In genomic region chr6:94464018-94464510, GRCh38 we compare ENCODE assay signal across 20 cellular contexts.
DNase-seq lines count a peak whose midpoint lies in the region; ATAC-seq, FAIRE-seq and TF ChIP-seq lines count a peak whose summit lies in the region.
"Had no signal": no experiment of that assay in that cellular context is flagged by ENCODE, and none has a peak within 500 bp of the region (broad histone marks: within the 10 kb centered on the region; RNA-seq: fewer than 3 reads in every experiment).

No MANE protein-coding gene starts in this region.

- no peak for TF ChIP-seq RAD21 in H1 (IDR thresholded peaks at IDR 0.05 in 1 of 2, conservative IDR thresholded peaks at IDR 0.05 in 1 of 2; ENCODE audit: low read depth in 2 of 2, low read length in 2 of 2)

- H3K27ac Mint-ChIP-seq in effector memory CD8-positive, alpha-beta T cell, result no peak overlapping the region
- H3K27ac Mint-ChIP-seq: CD4-positive, alpha-beta T cell had no signal

- no peak for TF ChIP-seq EP300 in H1 (IDR thresholded peaks at IDR 0.05; ENCODE audit: borderline replicate concordance in 1 of 2, low read depth in 2 of 2, low read length in 2 of 2)

- no peaks in the 10 kb centered on the region for H4K20me1 ChIP-seq in H1 (replicated peaks in 1 of 2; ENCODE audit: control insufficient read depth in 1 of 2, insufficient read depth in 2 of 2, low read length in 2 of 2)

- WGBS in H1 (ENCODE audit: extremely low coverage in 1 of 2, insufficient coverage in 1 of 2, insufficient read length in 1 of 2, insufficient replicate concordance in 2 of 2, low coverage in 1 of 2, low lambda C conversion rate in 2 of 2, missing lambda C conversion rate in 1 of 2), 2 experiments, result 19% methylated on average over 3 of the region's 3 CpGs; no CpG with 5 or more reads in 1 of the 2 experiments

- no peak overlapping the region for H2BK120ac ChIP-seq in H1 (replicated peaks; ENCODE audit: low read depth, low read length)

- H2BK12ac ChIP-seq in H1 (ENCODE audit: low read depth, low read length), result peak overlapping the region; percentile 45; the same call in 1 of the 2 replicates

- CTCF ChIA-PET in H1 (lab: Charles Lee; ENCODE audit: partially characterized antibody), result interaction anchor here (0.8 kb wide), 1 partner anchor 66 kb away, joined by 3 read pairs; no protein-coding TSS in a partner anchor

- H3K9me3 Mint-ChIP-seq in effector memory CD8-positive, alpha-beta T cell, result peaks cover 8% of the 10 kb centered on the region in 2 donors

- FAIRE-seq in H1 (lab: Jason Lieb, UNC), result no peak
- FAIRE-seq in kidney (lab: Jason Lieb, UNC), result no peak
- FAIRE-seq: A549, GM12892, GM18507 had no signal

- H3K14ac ChIP-seq in H1 (ENCODE audit: insufficient read length), result no peak overlapping the region

- no peak overlapping the region for H2BK15ac ChIP-seq in H1 (ENCODE audit: low read length)

- H3K4ac ChIP-seq in H1 (replicated peaks; ENCODE audit: insufficient read length, low read depth, low read length), result no peak overlapping the region

- H3K4me1 ChIP-seq in HUES6 (ENCODE audit: control insufficient read depth, insufficient read depth, low read length), result peaks cover 36% of the 10 kb centered on the region
- H3K4me1 ChIP-seq in H1 (replicated peaks in 1 of 4; ENCODE audit: control insufficient read depth in 3 of 4, insufficient read depth in 4 of 4, low read length in 3 of 4), result peaks cover 0 to 23% (median 5%) of the 10 kb centered on the region in 4 experiments; a peak in 3 of 7 replicates
- H3K4me1 ChIP-seq in kidney (ENCODE audit: control insufficient read depth in 1 of 2, insufficient read depth in 1 of 2, low read depth in 1 of 2, low read length in 2 of 2), result no peaks in the 10 kb centered on the region
- H3K4me1 ChIP-seq: A549, HAP-1 had no signal

- H3K9me3 ChIP-seq in HUES6 (ENCODE audit: control insufficient read depth, insufficient read depth, low read depth, low read length) (no peaks in the 10 kb centered on the region), H1 (ENCODE audit: insufficient read depth in 2 of 2, low read depth in 1 of 2, low read length in 1 of 2) (no peaks in the 10 kb centered on the region), kidney (ENCODE audit: control insufficient read depth in 1 of 2, low read length in 2 of 2) (no peaks in the 10 kb centered on the region)
- H3K9me3 ChIP-seq: A549, HAP-1 had no signal

- H3K4me2 ChIP-seq in H1 (ENCODE audit: insufficient read depth in 1 of 2, low read depth in 2 of 2, low read length in 2 of 2), result peak overlapping the region; percentile 34 to 51
- H3K4me2 ChIP-seq: A549 had no signal

- H3K27ac ChIP-seq in HUES6 (ENCODE audit: low read depth, low read length) (peak overlapping the region; percentile 9; the same call in 1 of the 2 replicates), H1 (ENCODE audit: low read depth, low read length) (no peak overlapping the region), kidney (ENCODE audit: low read depth in 2 of 2, low read length in 2 of 2) (no peak overlapping the region)
- H3K27ac ChIP-seq: 22Rv1, A549, C4-2B had no signal

- no peaks in the 10 kb centered on the region for H3K27me3 Mint-ChIP-seq in effector memory CD8-positive, alpha-beta T cell
- H3K27me3 Mint-ChIP-seq: CD4-positive, alpha-beta T cell had no signal

- no peak overlapping the region for H2AK5ac ChIP-seq in H1 (ENCODE audit: low read depth, low read length)

- H3K27me3 ChIP-seq in HUES6 (ENCODE audit: control insufficient read depth, insufficient read depth, low read length), result no peaks in the 10 kb centered on the region
- H3K27me3 ChIP-seq in H1 (replicated peaks in 1 of 4; ENCODE audit: control insufficient read depth in 3 of 4, extremely low read depth in 1 of 4, insufficient read depth in 3 of 4, low read length in 3 of 4), result no peaks in the 10 kb centered on the region

- peak; percentile 28 for DNase-seq in NCI-H146 (lab: John Stamatoyannopoulos, UW)
- no peak for DNase-seq in NCI-H146 treated with DMSO at 0.1 percent for 48 hours (lab: John Stamatoyannopoulos, UW; ENCODE audit: unreplicated experiment)
- no peak for DNase-seq in H1 (ENCODE audit: low read depth in 1 of 2, low spot score in 2 of 2)
- DNase-seq in kidney, result peak; percentile 14
- DNase-seq in effector memory CD8-positive, alpha-beta T cell, result no peak
- DNase-seq: AML-193; CD4-positive, alpha-beta T cell; DMS153; DMS79; GDM1; GOT3; IMR-90 had no signal

- no peak for TF ChIP-seq CTCF in H1 (IDR thresholded peaks at IDR 0.05; ENCODE audit: control extremely low read depth in 1 of 3, insufficient read depth in 1 of 3, low read depth in 1 of 3, low read length in 3 of 3)
- no peak for TF ChIP-seq CTCF in kidney (IDR thresholded peaks at IDR 0.05; ENCODE audit: borderline replicate concordance, extremely low read depth, insufficient read depth)

- peak overlapping the region; percentile 88 for H4K91ac ChIP-seq in H1 (replicated peaks; ENCODE audit: insufficient read length, low read length)

- H3K4me3 ChIP-seq in HUES6 (ENCODE audit: low read depth, low read length) (no peak overlapping the region), H1 (ENCODE audit: extremely low read depth in 1 of 4, insufficient read depth in 2 of 4, low read depth in 3 of 4, low read length in 4 of 4) (0 out of 8 replicates have a peak overlapping the region, but pooled peaks of 1 of the 4 experiments have one; percentile 0), kidney (ENCODE audit: low read length in 2 of 2) (no peak overlapping the region)
- H3K4me3 ChIP-seq: A549, HAP-1 had no signal

- H2BK20ac ChIP-seq in H1 (ENCODE audit: low read length), result no peak overlapping the region

- H3K18ac ChIP-seq in H1 (ENCODE audit: extremely low read depth, low read length), result no peak overlapping the region

- no peak for TF ChIP-seq POLR2A in H1 (IDR thresholded peaks at IDR 0.05; ENCODE audit: control extremely low read depth in 1 of 2, low read depth in 2 of 2, low read length in 2 of 2)

- no peaks in the 10 kb centered on the region for H3K23me2 ChIP-seq in H1 (ENCODE audit: low read depth, low read length)

- H3K9ac ChIP-seq in HUES6 (ENCODE audit: low read length), result no peak overlapping the region
- H3K9ac ChIP-seq in H1 (replicated peaks in 1 of 4; ENCODE audit: extremely low read depth in 1 of 4, low read depth in 3 of 4, low read length in 3 of 4), result no peak overlapping the region
- H3K9ac ChIP-seq in kidney (ENCODE audit: low read length in 2 of 2), result no peak overlapping the region

- intact Hi-C loops in kidney (cut with DNase I), result no loop called here

- H3K36me3 Mint-ChIP-seq in effector memory CD8-positive, alpha-beta T cell (ENCODE audit: insufficient read depth), result no peaks in the 10 kb centered on the region

- H3K23ac ChIP-seq in H1 (ENCODE audit: insufficient read length), result no peak overlapping the region

- H3K36me3 ChIP-seq in HUES6 (ENCODE audit: control insufficient read depth, insufficient read depth, low read length) (no peaks in the 10 kb centered on the region), H1 (ENCODE audit: control insufficient read depth in 2 of 4, insufficient read depth in 4 of 4, low read length in 3 of 4) (no peaks in the 10 kb centered on the region), kidney (ENCODE audit: control insufficient read depth in 1 of 2, insufficient read depth in 2 of 2, low read length in 2 of 2) (no peaks in the 10 kb centered on the region)
- H3K36me3 ChIP-seq: HAP-1 had no signal

- no peak for ATAC-seq in GM21423 (IDR thresholded peaks at IDR 0.05; ENCODE audit: unreplicated experiment)
- ATAC-seq in effector memory CD8-positive, alpha-beta T cell (replicated peaks), result no peak
- ATAC-seq: A549 had no signal

- no peaks in the 10 kb centered on the region for H3K79me2 ChIP-seq in H1 (ENCODE audit: control insufficient read depth in 1 of 2, insufficient read depth in 2 of 2, low read length in 2 of 2)

- no peak overlapping the region for H4K8ac ChIP-seq in H1 (ENCODE audit: extremely low read depth, insufficient read depth, low read length)

- no peak overlapping the region for H3K56ac ChIP-seq in H1 (replicated peaks; ENCODE audit: insufficient read length, low read depth, low read length)

- H3K4me3 Mint-ChIP-seq in effector memory CD8-positive, alpha-beta T cell, result no peak overlapping the region
- H3K4me3 Mint-ChIP-seq: CD4-positive, alpha-beta T cell had no signal

- H4K5ac ChIP-seq in H1 (ENCODE audit: insufficient read length, low read depth, low read length), result no peak overlapping the region

- no peak overlapping the region for H2AFZ ChIP-seq in H1 (ENCODE audit: low read length)

- H2BK5ac ChIP-seq in H1 (ENCODE audit: low read depth, low read length), result no peak overlapping the region; the same call in 1 of the 2 replicates

- H3K79me1 ChIP-seq in H1 (ENCODE audit: low read depth, low read length), result no peaks in the 10 kb centered on the region

- POLR2A ChIA-PET in H1 (lab: Charles Lee; ENCODE audit: partially characterized antibody), result no interaction called here

- H3K4me1 Mint-ChIP-seq in effector memory CD8-positive, alpha-beta T cell (ENCODE audit: low read depth in 2 of 2), result no peaks in the 10 kb centered on the region

TF ChIP-seq in H1, 55 proteins besides CTCF, POLR2A, EP300 and RAD21 (continues in another document):
- no peak for TF ChIP-seq JUN (IDR thresholded peaks at IDR 0.05; ENCODE audit: low read depth, low read length)
- TF ChIP-seq MAX (IDR thresholded peaks at IDR 0.05), result no peak
- TF ChIP-seq CEBPB (IDR thresholded peaks at IDR 0.05; ENCODE audit: low read depth, low read length), result no peak
- no peak for TF ChIP-seq PHF8 (conservative IDR thresholded peaks at IDR 0.05; ENCODE audit: low read depth, low read length)
- TF ChIP-seq FOSL1 (IDR thresholded peaks at IDR 0.05; ENCODE audit: insufficient read depth, low read depth, low read length), result no peak
- TF ChIP-seq RXRA (IDR thresholded peaks at IDR 0.05; ENCODE audit: insufficient read depth, low read depth, low read length), result no peak
- no peak for TF ChIP-seq SIRT6 (IDR thresholded peaks at IDR 0.05; ENCODE audit: low read length)
- TF ChIP-seq GABPA (IDR thresholded peaks at IDR 0.05; ENCODE audit: borderline replicate concordance, insufficient read depth, low read length), result no peak
- no peak for TF ChIP-seq USF2 (IDR thresholded peaks at IDR 0.05; ENCODE audit: low read length)
- TF ChIP-seq TAF7 (optimal IDR thresholded peaks at IDR 0.05; ENCODE audit: borderline replicate concordance, low read depth, low read length), result no peak
- no peak for TF ChIP-seq RFX5 (IDR thresholded peaks at IDR 0.05; ENCODE audit: borderline replicate concordance, low read depth, low read length)
- no peak for TF ChIP-seq KDM4A (IDR thresholded peaks at IDR 0.05; ENCODE audit: low read depth, low read length, severe bottlenecking)

Comparison
In these comparisons a context has a peak if more than half of its experiments do, and no peak if none do; other contexts are left out.
1. DNase-seq: peak in NCI-H146 (single experiment) and kidney (single experiment); none in NCI-H146 treated with DMSO at 0.1 percent for 48 hours (single experiment), H1 (0 of 2) and effector memory CD8-positive, alpha-beta T cell (0 of 3).